2 cellular contexts compared by ENCODE assay signal in the genomic region with DNA sequence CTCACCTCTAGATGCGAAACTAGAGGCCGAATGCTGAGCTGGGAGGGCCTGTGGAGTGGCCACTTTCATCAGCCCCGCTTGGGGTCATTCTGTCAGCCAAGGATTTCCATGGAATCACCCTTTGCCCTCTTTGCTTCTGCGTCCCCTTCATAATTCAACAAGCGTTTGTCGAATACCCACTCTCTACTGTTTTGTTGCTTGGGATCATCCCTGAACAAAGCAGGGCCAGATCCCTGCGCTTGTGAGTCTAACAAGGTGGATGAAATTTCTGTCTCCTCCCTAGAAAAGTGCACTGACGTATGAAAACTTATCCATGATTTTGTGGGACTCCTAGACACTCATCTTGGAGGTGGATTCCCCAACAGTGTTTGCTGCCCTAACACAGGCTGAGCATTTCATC.
TF ChIP-seq lines count a peak whose summit lies in the region.

No MANE protein-coding gene starts in this region.

TF ChIP-seq in IMR-90, 13 proteins besides CTCF, POLR2A, EP300 and RAD21:
- TF ChIP-seq MXI1 (IDR thresholded peaks at IDR 0.05; ENCODE audit: borderline replicate concordance, low read depth, low read length), result no peak
- no peak for TF ChIP-seq FOS (IDR thresholded peaks at IDR 0.05; ENCODE audit: low read depth, low read length)
- no peak for TF ChIP-seq RFX5 (IDR thresholded peaks at IDR 0.05; ENCODE audit: low read depth, low read length)
- TF ChIP-seq BHLHE40 (IDR thresholded peaks at IDR 0.05; ENCODE audit: low read depth, low read length), result no peak
- no peak for TF ChIP-seq MAFK (IDR thresholded peaks at IDR 0.05; ENCODE audit: low read depth, low read length)
- TF ChIP-seq CHD1 (IDR thresholded peaks at IDR 0.05; ENCODE audit: low read depth, low read length), result no peak
- no peak for TF ChIP-seq MAZ (IDR thresholded peaks at IDR 0.05; ENCODE audit: borderline replicate concordance, low read depth, low read length)
- TF ChIP-seq, protein P1, sequence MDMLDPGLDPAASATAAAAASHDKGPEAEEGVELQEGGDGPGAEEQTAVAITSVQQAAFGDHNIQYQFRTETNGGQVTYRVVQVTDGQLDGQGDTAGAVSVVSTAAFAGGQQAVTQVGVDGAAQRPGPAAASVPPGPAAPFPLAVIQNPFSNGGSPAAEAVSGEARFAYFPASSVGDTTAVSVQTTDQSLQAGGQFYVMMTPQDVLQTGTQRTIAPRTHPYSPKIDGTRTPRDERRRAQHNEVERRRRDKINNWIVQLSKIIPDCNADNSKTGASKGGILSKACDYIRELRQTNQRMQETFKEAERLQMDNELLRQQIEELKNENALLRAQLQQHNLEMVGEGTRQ (IDR thresholded peaks at IDR 0.05; ENCODE audit: low read depth, low read length), result no peak
- no peak for TF ChIP-seq RCOR1 (IDR thresholded peaks at IDR 0.05; ENCODE audit: insufficient replicate concordance, low read length)
- TF ChIP-seq SMC3 (IDR thresholded peaks at IDR 0.05; ENCODE audit: low read depth, low read length), result no peak
- no peak for TF ChIP-seq CEBPB (IDR thresholded peaks at IDR 0.05; ENCODE audit: low read depth, low read length)
TF ChIP-seq in IMR-90: peak in this region for 0.

TF ChIP-seq in K562, 482 proteins besides CTCF, POLR2A, EP300 and RAD21:
- TF ChIP-seq SUPT5H (IDR thresholded peaks at IDR 0.05), result no peak
- peak; percentile 9 for TF ChIP-seq RBBP5 (IDR thresholded peaks at IDR 0.05; ENCODE audit: borderline replicate concordance, insufficient read depth, low read length, poor library complexity, severe bottlenecking)
